In genomic region chr5:74670377-74671038, GRCh38 we compare ENCODE assay signal across 1 cellular context.
A peak's percentile ranks its signal among the peaks of the same experiment; 100 is the strongest.
TF ChIP-seq lines count a peak whose summit lies in the region.

No MANE protein-coding gene starts in this region.

TF ChIP-seq in HepG2, 621 proteins besides CTCF, POLR2A, EP300 and RAD21 (continues in another document):
- peak; percentile 91 for TF ChIP-seq ZNF292 (CRISPR knock-in tag; IDR thresholded peaks at IDR 0.05; ENCODE audit: borderline replicate concordance, low read depth)
- no peak for TF ChIP-seq RNF219 (CRISPR knock-in tag; IDR thresholded peaks at IDR 0.05)
- no peak for TF ChIP-seq SKI (IDR thresholded peaks at IDR 0.05; ENCODE audit: partially characterized antibody)
- no peak for TF ChIP-seq YY1 (IDR thresholded peaks at IDR 0.05; ENCODE audit: insufficient read depth, insufficient replicate concordance, low read depth, low read length)
- TF ChIP-seq TMF1 (CRISPR knock-in tag; IDR thresholded peaks at IDR 0.05; ENCODE audit: low read depth) = no peak
- no peak for TF ChIP-seq NPAS2 (CRISPR knock-in tag; IDR thresholded peaks at IDR 0.05; ENCODE audit: borderline replicate concordance)
- no peak for TF ChIP-seq ZNF225 (CRISPR knock-in tag; IDR thresholded peaks at IDR 0.05)
- peak; percentile 26; the same call in 1 of the 2 replicates for TF ChIP-seq PATZ1 (CRISPR knock-in tag; IDR thresholded peaks at IDR 0.05)
- no peak for TF ChIP-seq ZNF570 (CRISPR knock-in tag; IDR thresholded peaks at IDR 0.05; ENCODE audit: borderline replicate concordance)
- no peak for TF ChIP-seq ARID5B (CRISPR knock-in tag; IDR thresholded peaks at IDR 0.05)
- TF ChIP-seq LCORL (IDR thresholded peaks at IDR 0.05) = no peak
- 0 out of 2 replicates have a peak, but pooled peaks have one; percentile 38 for TF ChIP-seq LCORL (CRISPR knock-in tag; IDR thresholded peaks at IDR 0.05)
- no peak for TF ChIP-seq YEATS2 (CRISPR knock-in tag; IDR thresholded peaks at IDR 0.05; ENCODE audit: borderline replicate concordance)
- 0 out of 2 replicates have a peak, but pooled peaks have one; percentile 42 for TF ChIP-seq CSRNP1 (CRISPR knock-in tag; IDR thresholded peaks at IDR 0.05)
- no peak for TF ChIP-seq ZFAT (CRISPR knock-in tag; conservative IDR thresholded peaks at IDR 0.05)
- peak; percentile 19; the same call in 1 of the 2 replicates for TF ChIP-seq AHDC1 (CRISPR knock-in tag; IDR thresholded peaks at IDR 0.05; ENCODE audit: borderline replicate concordance)
- TF ChIP-seq SOX5 (CRISPR knock-in tag; IDR thresholded peaks at IDR 0.05; ENCODE audit: borderline replicate concordance) = no peak
- 0 out of 2 replicates have a peak, but pooled peaks have one; percentile 34 for TF ChIP-seq ZNF563 (CRISPR knock-in tag; IDR thresholded peaks at IDR 0.05)
- TF ChIP-seq RARG (CRISPR knock-in tag; IDR thresholded peaks at IDR 0.05; ENCODE audit: low read depth) = no peak
- TF ChIP-seq PRDM4 (CRISPR knock-in tag; IDR thresholded peaks at IDR 0.05; ENCODE audit: borderline replicate concordance) = no peak
- TF ChIP-seq ZNF547 (CRISPR knock-in tag; IDR thresholded peaks at IDR 0.05) = 0 out of 2 replicates have a peak, but pooled peaks have one; percentile 32
- 0 out of 2 replicates have a peak, but pooled peaks have one; percentile 26 for TF ChIP-seq ZNF501 (CRISPR knock-in tag; IDR thresholded peaks at IDR 0.05)
- no peak for TF ChIP-seq ZNF335 (CRISPR knock-in tag; IDR thresholded peaks at IDR 0.05)
- TF ChIP-seq MEIS2 (CRISPR knock-in tag; IDR thresholded peaks at IDR 0.05) = no peak
- no peak for TF ChIP-seq ZNF550 (CRISPR knock-in tag; IDR thresholded peaks at IDR 0.05; ENCODE audit: borderline replicate concordance)
- no peak for TF ChIP-seq ZNF781 (CRISPR knock-in tag; IDR thresholded peaks at IDR 0.05; ENCODE audit: borderline replicate concordance, not compliant biosample characterization)
- no peak for TF ChIP-seq ZNF484 (CRISPR knock-in tag; IDR thresholded peaks at IDR 0.05; ENCODE audit: borderline replicate concordance, low read depth)
- TF ChIP-seq HNF4A (CRISPR knock-in tag; IDR thresholded peaks at IDR 0.05) = peak; percentile 32; the same call in 1 of the 2 replicates
- TF ChIP-seq ZNF687 (CRISPR knock-in tag; IDR thresholded peaks at IDR 0.05) = peak; percentile 57
- no peak for TF ChIP-seq NCOR1 (IDR thresholded peaks at IDR 0.05; ENCODE audit: borderline replicate concordance, low read length)
- no peak for TF ChIP-seq EEA1 (CRISPR knock-in tag; IDR thresholded peaks at IDR 0.05; ENCODE audit: borderline replicate concordance)
- no peak for TF ChIP-seq MAFF (IDR thresholded peaks at IDR 0.05; ENCODE audit: low read depth, low read length)
- no peak for TF ChIP-seq PRMT3 (CRISPR knock-in tag; IDR thresholded peaks at IDR 0.05; ENCODE audit: borderline replicate concordance, low read depth)
- no peak for TF ChIP-seq ZFP37 (CRISPR knock-in tag; IDR thresholded peaks at IDR 0.05; ENCODE audit: borderline replicate concordance)
